11 cellular contexts compared by ENCODE assay signal in the genomic region with DNA sequence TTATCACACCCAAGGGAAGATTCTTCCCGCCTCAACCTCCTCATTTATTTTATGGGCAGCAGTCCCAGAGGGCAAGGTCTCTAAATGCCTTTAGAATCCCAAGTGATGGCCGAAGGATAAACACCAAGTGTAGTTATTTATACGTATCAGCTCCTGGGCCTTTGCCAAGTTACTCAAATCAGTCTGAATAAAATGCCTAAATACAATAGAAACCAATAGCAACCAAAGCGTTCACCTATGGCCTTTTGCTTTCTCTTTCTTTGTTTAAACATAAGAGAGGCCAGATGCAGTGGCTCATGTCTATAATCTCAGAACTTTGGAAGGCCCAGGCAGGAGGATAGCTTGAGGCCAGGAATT. TPM values are rescaled to one million over a fixed set of nuclear protein-coding genes. Genes with fewer than 3 reads are reported as not detected.
DNase-seq lines count a peak whose midpoint lies in the region; ATAC-seq, FAIRE-seq and TF ChIP-seq lines count a peak whose summit lies in the region.
"Had no signal": no experiment of that assay in that cellular context is flagged by ENCODE, and none has a peak within 500 bp of the region (broad histone marks: within the 10 kb centered on the region; RNA-seq: fewer than 3 reads in every experiment).

No MANE protein-coding gene starts in this region.

- whole genome bisulfite sequencing in GM12878 (ENCODE audit: insufficient coverage, insufficient replicate concordance, low lambda C conversion rate, missing lambda C conversion rate), result 22% methylated on average over 4 of the region's 4 CpGs
- WGBS in stomach, 5 donors, result 14 to 26% (median 23%) methylated on average over 4 of the region's 4 CpGs

- TF ChIP-seq EP300 in GM12878 (IDR thresholded peaks at IDR 0.05; ENCODE audit: borderline replicate concordance in 1 of 2, control insufficient read depth in 1 of 2, low read depth in 2 of 2, low read length in 2 of 2) (no peak), stomach (IDR thresholded peaks at IDR 0.05) (no peak)

- SMC1A ChIA-PET in GM12878 (lab: Charles Lee; ENCODE audit: uncharacterized antibody, unreplicated experiment), result interaction anchor here (0.5 to 9.0 kb wide), 8 partner anchors 11 to 329 kb away, joined by 3 to 99 read pairs (median 4); a partner anchor contains a TSS

- no peak overlapping the region for H3K9ac ChIP-seq in GM12878 (ENCODE audit: control insufficient read depth, insufficient read depth, low read length)

- H4K20me1 ChIP-seq in GM12878 (ENCODE audit: control insufficient read depth, insufficient read depth), result no peaks in the 10 kb centered on the region

- H3K4me3 ChIP-seq in GM12878 (no peak overlapping the region), stomach (no peak overlapping the region)
- H3K4me3 ChIP-seq: cardiac muscle cell had no signal

- H3K9me3 Mint-ChIP-seq in activated T-cell treated with anti-CD3 and anti-CD28 coated beads, Interleukin-2, amount 50 U/mL, for 72 hours, result no peaks in the 10 kb centered on the region
- H3K9me3 Mint-ChIP-seq: CD8-positive, alpha-beta memory T cell had no signal

- FAIRE-seq in GM12878 (lab: Jason Lieb, UNC), result peak; percentile 49

- TF ChIP-seq POLR2A in GM12878 (IDR thresholded peaks at IDR 0.05; ENCODE audit: low read depth, low read length), result no peak
- no peak for TF ChIP-seq POLR2A in stomach (IDR thresholded peaks at IDR 0.05)

- no peaks in the 10 kb centered on the region for H3K36me3 Mint-ChIP-seq in activated T-cell treated with anti-CD3 and anti-CD28 coated beads, Interleukin-2, amount 50 U/mL, for 72 hours (ENCODE audit: insufficient read depth in 2 of 2)
- H3K36me3 Mint-ChIP-seq: CD8-positive, alpha-beta memory T cell had no signal

- RAD21 ChIA-PET in GM12878 (lab: Charles Lee; ENCODE audit: unreplicated experiment), result interaction anchor here (0.8 to 9.6 kb wide), 9 partner anchors 8 to 962 kb away, joined by 3 to 148 read pairs (median 4); a partner anchor contains a TSS

- H3K27ac ChIP-seq in GM12878 (ENCODE audit: control insufficient read depth, insufficient read depth) (no peak overlapping the region), stomach (peak overlapping the region in 3 of 5 donors; percentile 39 to 79 (median 77))
- H3K27ac ChIP-seq: cardiac muscle cell had no signal

- BruUV-seq in GM12878 (replicated peaks; lab: Mats Ljungman, UMichigan), result no TSS peak

- no peaks in the 10 kb centered on the region for H3K27me3 Mint-ChIP-seq in activated T-cell treated with anti-CD3 and anti-CD28 coated beads, Interleukin-2, amount 50 U/mL, for 72 hours (ENCODE audit: low read depth)
- H3K27me3 Mint-ChIP-seq: CD8-positive, alpha-beta memory T cell had no signal

- H3K4me2 ChIP-seq in GM12878 (ENCODE audit: control insufficient read depth, insufficient read depth), result peak overlapping the region; percentile 74

- DNase-seq in activated T-cell treated with anti-CD3 and anti-CD28 coated beads, Interleukin-2, amount 50 U/mL, for 72 hours, result peak; percentile 30 to 49
- DNase-seq in activated T-cell treated with anti-CD3 and anti-CD28 coated beads, Interleukin-2, amount 50 U/mL, for 48 hours, result no peak
- DNase-seq in GM12878 (ENCODE audit: low read depth, low spot score) (peak; percentile 39), stomach (no peak), DMS79 (lab: John Stamatoyannopoulos, UW) (no peak), midbrain (lab: John Stamatoyannopoulos, UW) (no peak)
- DNase-seq in stimulated activated CD4-positive, alpha-beta T cell treated with anti-CD3 and anti-CD28 coated beads, Interleukin-12 subunit alpha, Interleukin-12 subunit beta, amount 100 ng/mL, for 4 hours, result no peak
- DNase-seq: NCI-H524 treated with DMSO at 0.1 percent for 48 hours had no signal

- POLR2A ChIA-PET in GM12878 (lab: Charles Lee), result interaction anchor here (1.3 to 1.9 kb wide), 5 partner anchors 81 to 97 kb away, joined by 4 to 10 read pairs (median 8); a partner anchor contains a TSS

- peak; percentile 67 to 71 for ATAC-seq in activated T-cell treated with anti-CD3 and anti-CD28 coated beads, Interleukin-2, amount 50 U/mL, for 72 hours (replicated peaks in 1 of 2)
- ATAC-seq in HG03095 (IDR thresholded peaks at IDR 0.05; ENCODE audit: unreplicated experiment) (peak; percentile 33), GM12878 (peak; percentile 74)

- in situ Hi-C loops in GM12878 (cut with MboI), result loop anchor here (5.0 kb wide), 1 partner anchor 97 kb away; a partner anchor contains a TSS

- H3K4me1 ChIP-seq in GM12878 (ENCODE audit: control insufficient read depth, insufficient read depth, low read length), result peaks cover 11% of the 10 kb centered on the region
- peaks cover 35 to 60% (median 47%) of the 10 kb centered on the region in 4 donors for H3K4me1 ChIP-seq in stomach

- H3K27me3 ChIP-seq in GM12878 (replicated peaks in 1 of 2; ENCODE audit: control insufficient read depth in 2 of 2, insufficient read depth in 2 of 2, low read length in 1 of 2) (no peaks in the 10 kb centered on the region; a peak in 1 of 4 replicates), stomach (no peaks in the 10 kb centered on the region)
- H3K27me3 ChIP-seq: cardiac muscle cell had no signal

- CTCF ChIA-PET in GM12878 (lab: Yijun Ruan, JAX), result interaction anchor here (1.3 to 12.6 kb wide), 5 partner anchors 12 to 158 kb away, joined by 4 to 238 read pairs (median 5); a partner anchor contains a TSS

- TF ChIP-seq CTCF in GM12878 (IDR thresholded peaks at IDR 0.05 in 2 of 3, conservative IDR thresholded peaks at IDR 0.05 in 1 of 3; ENCODE audit: control insufficient read depth in 2 of 3, extremely low read depth in 1 of 3, insufficient read depth in 1 of 3, low read depth in 3 of 3, low read length in 3 of 3) (no peak), stomach (IDR thresholded peaks at IDR 0.05) (no peak)

- intact Hi-C loops in GM12878 (cut with micrococcal nuclease; ENCODE audit: unreplicated experiment) (no loop called here), stomach (cut with DNase I; ENCODE audit: low total_unique reads) (no loop called here)

- H3K79me2 ChIP-seq in GM12878 (ENCODE audit: control insufficient read depth, insufficient read depth, low read length), result no peaks in the 10 kb centered on the region

- H3K4me1 Mint-ChIP-seq in activated T-cell treated with anti-CD3 and anti-CD28 coated beads, Interleukin-2, amount 50 U/mL, for 72 hours (ENCODE audit: low read depth), result peaks cover 24% of the 10 kb centered on the region

- TF ChIP-seq RAD21 in GM12878 (IDR thresholded peaks at IDR 0.05; ENCODE audit: insufficient read depth, low read depth, low read length), result no peak

- H3K4me3 Mint-ChIP-seq in activated T-cell treated with anti-CD3 and anti-CD28 coated beads, Interleukin-2, amount 50 U/mL, for 72 hours, result peak overlapping the region; percentile 17 to 50

- no peaks in the 10 kb centered on the region for H3K9me3 ChIP-seq in GM12878 (replicated peaks; ENCODE audit: control insufficient read depth, insufficient read depth, low read length)
- no peaks in the 10 kb centered on the region for H3K9me3 ChIP-seq in stomach

- H3K27ac Mint-ChIP-seq in activated T-cell treated with anti-CD3 and anti-CD28 coated beads, Interleukin-2, amount 50 U/mL, for 72 hours, result peak overlapping the region; percentile 60

- H2AFZ ChIP-seq in GM12878 (ENCODE audit: control insufficient read depth, low read depth, low read length), result peak overlapping the region; percentile 80

- H3K36me3 ChIP-seq in GM12878 (ENCODE audit: control insufficient read depth in 2 of 2, insufficient read depth in 2 of 2, low read length in 1 of 2) (no peaks in the 10 kb centered on the region), stomach (no peaks in the 10 kb centered on the region)
- H3K36me3 ChIP-seq: cardiac muscle cell had no signal

TF ChIP-seq in GM12878, 131 proteins besides CTCF, POLR2A, EP300 and RAD21 (continues in another document):
- TF ChIP-seq SIN3A (IDR thresholded peaks at IDR 0.05; ENCODE audit: low read depth, low read length) (no peak), ZNF622 (IDR thresholded peaks at IDR 0.05) (no peak)
- TF ChIP-seq, protein P1, sequence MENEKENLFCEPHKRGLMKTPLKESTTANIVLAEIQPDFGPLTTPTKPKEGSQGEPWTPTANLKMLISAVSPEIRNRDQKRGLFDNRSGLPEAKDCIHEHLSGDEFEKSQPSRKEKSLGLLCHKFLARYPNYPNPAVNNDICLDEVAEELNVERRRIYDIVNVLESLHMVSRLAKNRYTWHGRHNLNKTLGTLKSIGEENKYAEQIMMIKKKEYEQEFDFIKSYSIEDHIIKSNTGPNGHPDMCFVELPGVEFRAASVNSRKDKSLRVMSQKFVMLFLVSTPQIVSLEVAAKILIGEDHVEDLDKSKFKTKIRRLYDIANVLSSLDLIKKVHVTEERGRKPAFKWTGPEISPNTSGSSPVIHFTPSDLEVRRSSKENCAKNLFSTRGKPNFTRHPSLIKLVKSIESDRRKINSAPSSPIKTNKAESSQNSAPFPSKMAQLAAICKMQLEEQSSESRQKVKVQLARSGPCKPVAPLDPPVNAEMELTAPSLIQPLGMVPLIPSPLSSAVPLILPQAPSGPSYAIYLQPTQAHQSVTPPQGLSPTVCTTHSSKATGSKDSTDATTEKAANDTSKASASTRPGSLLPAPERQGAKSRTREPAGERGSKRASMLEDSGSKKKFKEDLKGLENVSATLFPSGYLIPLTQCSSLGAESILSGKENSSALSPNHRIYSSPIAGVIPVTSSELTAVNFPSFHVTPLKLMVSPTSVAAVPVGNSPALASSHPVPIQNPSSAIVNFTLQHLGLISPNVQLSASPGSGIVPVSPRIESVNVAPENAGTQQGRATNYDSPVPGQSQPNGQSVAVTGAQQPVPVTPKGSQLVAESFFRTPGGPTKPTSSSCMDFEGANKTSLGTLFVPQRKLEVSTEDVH (IDR thresholded peaks at IDR 0.05; ENCODE audit: low read depth, partially characterized antibody), result no peak

RNA-seq across cellular contexts. Expression of a gene that starts 31.9 kb away (rescaled TPM):
- total RNA-seq in activated T-cell treated with anti-CD3 and anti-CD28 coated beads, Interleukin-2, amount 50 U/mL, for 72 hours, result 1 to 10 TPM; 1.0 to 1.2 TPM
- total RNA-seq in GM12878 (2013; cell fraction: nucleolus; rRNA removed), result not detected in 2 replicates
- not detected in 2 replicates for total RNA-seq in GM12878 (2014; rRNA removed)
- not detected in 2 replicates for total RNA-seq in GM12878 (2014; rRNA removed; fragmentation: Illumina TruSeq; extraction: Trizol)
- total RNA-seq in GM12878 (2021), result not detected in 2 replicates
- polyA plus RNA-seq in GM12878 (2011; ENCODE audit: low read depth), result not detected
- polyA plus RNA-seq in GM12878 (2011; rRNA removed), result not detected in 2 replicates
- polyA plus RNA-seq in GM12878 (2011; cell fraction: cytosol; rRNA removed), result not detected in 2 replicates
- polyA plus RNA-seq in GM12878 (2011; cell fraction: nucleus; rRNA removed), result 0.41 TPM in 1 of 2 replicates, not detected in the other
- 0.11 TPM in 1 of 2 replicates, not detected in the other for polyA plus RNA-seq in GM12878 (2012)
- not detected in 2 replicates for polyA plus RNA-seq in GM12878 (2014; fragmentation: Illumina TruSeq; extraction: Trizol)
- not detected for polyA plus RNA-seq in GM12878 (2014; fragmentation: Nextera tagmentation; extraction: Ambion mirVana)
- polyA plus RNA-seq in GM12878 (2014; rRNA removed), result 0.13 TPM in 1 of 2 replicates, not detected in the other
- not detected for polyA plus RNA-seq in GM12878 (2016; fragmentation: Nextera tagmentation; extraction: Ambion mirVana)
- polyA minus RNA-seq in GM12878 (2011; rRNA and poly(A)+ RNA removed), result 0.93 TPM in 1 of 2 replicates, not detected in the other
- polyA minus RNA-seq in GM12878 (2011; cell fraction: cytosol; rRNA and poly(A)+ RNA removed), result not detected in 2 replicates
- not detected in 2 replicates for polyA minus RNA-seq in GM12878 (2011; cell fraction: nucleus; rRNA and poly(A)+ RNA removed)
- total RNA-seq in stomach, result not detected
- polyA plus RNA-seq in stomach, result under 1 TPM in 1 of 3 donors, not detected in 2; 0.65 TPM

Comparison
In these comparisons a context has a peak if more than half of its experiments do, and no peak if none do; other contexts are left out.
1. DNase-seq: peak in activated T-cell treated with anti-CD3 and anti-CD28 coated beads, Interleukin-2, amount 50 U/mL, for 72 hours (2 of 2) and GM12878 (single experiment); none in activated T-cell treated with anti-CD3 and anti-CD28 coated beads, Interleukin-2, amount 50 U/mL, for 48 hours (0 of 2), stomach (single experiment), stimulated activated CD4-positive, alpha-beta T cell treated with anti-CD3 and anti-CD28 coated beads, Interleukin-12 subunit alpha, Interleukin-12 subunit beta, amount 100 ng/mL, for 4 hours (single experiment), DMS79 (single experiment) and midbrain (single experiment).
2. Peak in every context shown above with its lines, with median percentiles within 50 percentile points of each other: ATAC-seq.